Comparison of ENCODE assay signal across 1 cellular context in the genomic region with DNA sequence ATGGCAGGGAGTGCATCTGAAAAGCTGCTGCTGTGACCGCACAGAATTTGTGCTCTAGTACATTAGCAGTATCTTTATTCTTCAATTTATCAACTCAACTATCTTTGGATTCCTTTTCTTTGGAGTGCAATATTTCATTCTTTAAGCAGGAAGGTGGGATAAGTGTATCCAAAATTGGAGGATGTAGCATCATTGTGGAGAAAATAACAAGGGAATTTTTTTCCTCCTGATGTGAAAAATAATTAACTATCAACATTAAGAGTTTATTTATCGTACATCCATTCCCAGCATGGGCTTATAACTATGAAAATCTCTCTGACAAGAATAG.
TF ChIP-seq lines count a peak whose summit lies in the region.

No MANE protein-coding gene starts in this region.

TF ChIP-seq in K562, 482 proteins besides CTCF, POLR2A, EP300 and RAD21:
- peak; percentile 62; the same call in 1 of the 2 replicates for TF ChIP-seq L3MBTL2 (IDR thresholded peaks at IDR 0.05)
- TF ChIP-seq, protein P1, sequence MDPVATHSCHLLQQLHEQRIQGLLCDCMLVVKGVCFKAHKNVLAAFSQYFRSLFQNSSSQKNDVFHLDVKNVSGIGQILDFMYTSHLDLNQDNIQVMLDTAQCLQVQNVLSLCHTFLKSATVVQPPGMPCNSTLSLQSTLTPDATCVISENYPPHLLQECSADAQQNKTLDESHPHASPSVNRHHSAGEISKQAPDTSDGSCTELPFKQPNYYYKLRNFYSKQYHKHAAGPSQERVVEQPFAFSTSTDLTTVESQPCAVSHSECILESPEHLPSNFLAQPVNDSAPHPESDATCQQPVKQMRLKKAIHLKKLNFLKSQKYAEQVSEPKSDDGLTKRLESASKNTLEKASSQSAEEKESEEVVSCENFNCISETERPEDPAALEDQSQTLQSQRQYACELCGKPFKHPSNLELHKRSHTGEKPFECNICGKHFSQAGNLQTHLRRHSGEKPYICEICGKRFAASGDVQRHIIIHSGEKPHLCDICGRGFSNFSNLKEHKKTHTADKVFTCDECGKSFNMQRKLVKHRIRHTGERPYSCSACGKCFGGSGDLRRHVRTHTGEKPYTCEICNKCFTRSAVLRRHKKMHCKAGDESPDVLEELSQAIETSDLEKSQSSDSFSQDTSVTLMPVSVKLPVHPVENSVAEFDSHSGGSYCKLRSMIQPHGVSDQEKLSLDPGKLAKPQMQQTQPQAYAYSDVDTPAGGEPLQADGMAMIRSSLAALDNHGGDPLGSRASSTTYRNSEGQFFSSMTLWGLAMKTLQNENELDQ (CRISPR knock-in tag; IDR thresholded peaks at IDR 0.05; ENCODE audit: borderline replicate concordance): no peak
- no peak for TF ChIP-seq ATF7 (IDR thresholded peaks at IDR 0.05)
- 0 out of 2 replicates have a peak, but pooled peaks have one; percentile 2 for TF ChIP-seq ZNF589 (CRISPR knock-in tag; IDR thresholded peaks at IDR 0.05; ENCODE audit: low read depth)
